Comparison of ENCODE assay signal across 8 cellular contexts in genomic region chr11:16739326-16739875, GRCh38. TPM values are rescaled to one million over a fixed set of nuclear protein-coding genes. Genes with fewer than 3 reads are reported as not detected.
DNase-seq lines count a peak whose midpoint lies in the region; ATAC-seq and TF ChIP-seq lines count a peak whose summit lies in the region.

No MANE protein-coding gene starts in this region.

- peaks cover 7% of the 10 kb centered on the region for H3K4me1 Mint-ChIP-seq in endothelial cell (ENCODE audit: unreplicated experiment)

- H3K27ac Mint-ChIP-seq in endothelial cell (ENCODE audit: unreplicated experiment), result no peak overlapping the region

- H3K9me3 ChIP-seq in iPS-20b (ENCODE audit: insufficient read depth, low read depth, low read length) (no peaks in the 10 kb centered on the region), tibial nerve (no peaks in the 10 kb centered on the region)

- H3K4me3 ChIP-seq in iPS-20b (ENCODE audit: low read length) (peak overlapping the region; percentile 97), tibial nerve (peak overlapping the region; percentile 68 to 86 (median 76))

- H3K27me3 Mint-ChIP-seq in endothelial cell (ENCODE audit: unreplicated experiment), result peaks cover 3% of the 10 kb centered on the region

- no peaks in the 10 kb centered on the region for H3K27me3 ChIP-seq in iPS-20b (ENCODE audit: insufficient read depth, low read length)
- H3K27me3 ChIP-seq in tibial nerve, result no peaks in the 10 kb centered on the region

- no peak overlapping the region for H3K4me3 Mint-ChIP-seq in endothelial cell (ENCODE audit: unreplicated experiment)

- DNase-seq in NCI-H2107 treated with DMSO at 0.1 percent for 48 hours (lab: John Stamatoyannopoulos, UW; ENCODE audit: unreplicated experiment) (peak; percentile 21), NCI-H2107 (lab: John Stamatoyannopoulos, UW) (no peak), tibial nerve (ENCODE audit: low spot score in 2 of 2) (no peak), endothelial cell (ENCODE audit: low spot score) (no peak)

- peaks cover 6% of the 10 kb centered on the region for H3K36me3 Mint-ChIP-seq in endothelial cell (ENCODE audit: low read depth, unreplicated experiment)

- TF ChIP-seq EP300 in tibial nerve (IDR thresholded peaks at IDR 0.05), result no peak

- H3K27ac ChIP-seq in VCaP (peak overlapping the region; percentile 92), iPS-20b (ENCODE audit: low read length) (peak overlapping the region; percentile 53), tibial nerve (peak overlapping the region in 3 of 4 donors; percentile 94 to 96 (median 96))

- no peak for TF ChIP-seq CTCF in VCaP (conservative IDR thresholded peaks at IDR 0.05)
- TF ChIP-seq CTCF in tibial nerve (IDR thresholded peaks at IDR 0.05), result no peak
- TF ChIP-seq CTCF in endothelial cell (IDR thresholded peaks at IDR 0.05; ENCODE audit: unreplicated experiment), result no peak

- WGBS in tibial nerve, 2 donors, result 8 to 9% methylated on average over 20 of the region's 20 CpGs

- ATAC-seq in HG03457 (IDR thresholded peaks at IDR 0.05; ENCODE audit: unreplicated experiment), result no peak
- ATAC-seq in HG02763 (IDR thresholded peaks at IDR 0.05; ENCODE audit: unreplicated experiment), result no peak

- H3K36me3 ChIP-seq in iPS-20b (ENCODE audit: insufficient read depth, low read depth, low read length) (peaks cover 22% of the 10 kb centered on the region), tibial nerve (peaks cover 0 to 9% (median 0%) of the 10 kb centered on the region in 3 donors)

- TF ChIP-seq POLR2A in tibial nerve (IDR thresholded peaks at IDR 0.05), result no peak

- H3K9me3 Mint-ChIP-seq in endothelial cell (ENCODE audit: unreplicated experiment), result no peaks in the 10 kb centered on the region

- peaks cover 8% of the 10 kb centered on the region; the same call in 1 of the 2 replicates for H3K4me1 ChIP-seq in iPS-20b (ENCODE audit: insufficient read depth, low read length)
- peaks cover 0 to 55% (median 31%) of the 10 kb centered on the region in 4 donors for H3K4me1 ChIP-seq in tibial nerve

- peak overlapping the region; percentile 96 for H3K9ac ChIP-seq in iPS-20b (ENCODE audit: low read depth, low read length)

RNA-seq across cellular contexts. Expression of gene C11orf58, which starts 1.0 kb away (rescaled TPM):
- 100 to 1,000 TPM; 136 to 170 (median 144) TPM for total RNA-seq in tibial nerve
- total RNA-seq in endothelial cell (ENCODE audit: unreplicated experiment), result 125 TPM
